ENCODE assay signal across 14 cellular contexts in the genomic region with DNA sequence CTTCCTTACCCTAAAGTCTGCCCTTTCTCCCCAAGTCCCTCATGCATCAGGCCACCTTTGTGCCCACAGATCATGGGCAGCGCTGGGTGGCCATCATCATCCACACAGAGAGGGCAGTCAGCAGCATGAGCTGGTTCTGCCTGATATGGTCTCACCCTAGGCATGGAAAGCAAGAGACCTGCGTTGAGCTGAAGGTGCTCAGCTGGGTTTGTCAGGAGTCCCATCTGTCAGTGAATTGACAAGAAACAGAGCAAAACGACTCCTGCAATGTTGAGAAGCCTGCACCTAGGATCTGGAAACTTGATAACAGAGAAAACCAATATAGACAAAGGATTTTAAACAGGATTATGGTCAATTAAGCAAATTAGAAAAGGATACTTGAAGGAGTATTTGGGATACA.
DNase-seq lines count a peak whose midpoint lies in the region; ATAC-seq and TF ChIP-seq lines count a peak whose summit lies in the region.
"Had no signal": no experiment of that assay in that cellular context is flagged by ENCODE, and none has a peak within 500 bp of the region (broad histone marks: within the 10 kb centered on the region; RNA-seq: fewer than 3 reads in every experiment).

No MANE protein-coding gene starts in this region.

- no peak overlapping the region for H3K4ac ChIP-seq in IMR-90 (ENCODE audit: low read depth, low read length)

- no peak overlapping the region for H2BK5ac ChIP-seq in IMR-90 (ENCODE audit: low read depth, low read length, poor library complexity, severe bottlenecking)

- peaks cover 0 to 3% (median 0%) of the 10 kb centered on the region in 5 donors for H3K36me3 Mint-ChIP-seq in naive thymus-derived CD4-positive, alpha-beta T cell

- H4K20me1 ChIP-seq in IMR-90 (ENCODE audit: insufficient read depth, low read length), result no peaks in the 10 kb centered on the region
- H4K20me1 ChIP-seq in PC-9 (ENCODE audit: insufficient read depth), result no peaks in the 10 kb centered on the region
- H4K20me1 ChIP-seq: BLaER1 had no signal

- no peak overlapping the region for H2AK9ac ChIP-seq in IMR-90 (replicated peaks; ENCODE audit: low read depth, low read length, poor library complexity)

- 0 out of 2 replicates have a peak, but pooled peaks cover 15% of the 10 kb centered on the region for H3F3A ChIP-seq in PC-9 (ENCODE audit: insufficient read depth, low read depth)

- H3K14ac ChIP-seq in IMR-90 (replicated peaks; ENCODE audit: low read depth, low read length), result no peak overlapping the region

- H3K4me1 Mint-ChIP-seq in naive thymus-derived CD4-positive, alpha-beta T cell, result peaks cover 11 to 59% (median 47%) of the 10 kb centered on the region in 7 donors

- H3K4me3 ChIP-seq in IMR-90 (ENCODE audit: insufficient read depth, low read depth, low read length), result no peak overlapping the region
- no peak overlapping the region for H3K4me3 ChIP-seq in PC-9
- H3K4me3 ChIP-seq in naive thymus-derived CD4-positive, alpha-beta T cell (ENCODE audit: low read length), result no peak overlapping the region
- H3K4me3 ChIP-seq: A549, BLaER1, GM23248 had no signal

- no peak overlapping the region for H3K56ac ChIP-seq in IMR-90 (ENCODE audit: extremely low read depth, insufficient read depth, low read length)

- intact Hi-C loops in IMR-90 (cut with micrococcal nuclease), result no loop called here
- intact Hi-C loops in PC-9 (cut with micrococcal nuclease; ENCODE audit: unreplicated experiment), result loop anchor here (5.0 kb wide), 1 partner anchor 404 kb away; no protein-coding TSS in a partner anchor
- intact Hi-C loops in naive thymus-derived CD4-positive, alpha-beta T cell (cut with micrococcal nuclease), result no loop called here

- DNase-seq in IMR-90 (no peak), NCI-H2171 treated with DMSO at 0.1 percent for 48 hours (lab: John Stamatoyannopoulos, UW) (peak; percentile 93), PC-9 (no peak), NCI-H187 treated with DMSO at 0.1 percent for 48 hours (lab: John Stamatoyannopoulos, UW) (no peak)
- no peak for DNase-seq in naive thymus-derived CD4-positive, alpha-beta T cell
- no peak for DNase-seq in activated effector memory CD4-positive, alpha-beta T cell treated with anti-CD3 and anti-CD28 coated beads, Interleukin-2, amount 50 U/mL, for 16 hours
- DNase-seq: AML-193, DMS53, GF-D8, GM23248 had no signal

- H3K79me1 ChIP-seq in IMR-90 (ENCODE audit: low read depth in 1 of 2, low read length in 2 of 2), result no peaks in the 10 kb centered on the region

- H3K9ac ChIP-seq in IMR-90 (ENCODE audit: low read depth, low read length), result no peak overlapping the region
- H3K9ac ChIP-seq: BLaER1, GM23248 had no signal

- no peaks in the 10 kb centered on the region for H3K79me2 ChIP-seq in PC-9 (ENCODE audit: low read depth)

- dilution Hi-C loops in IMR-90 (cut with HindIII; ENCODE audit: low sequenced_read_pairs, unreplicated experiment), result loop anchor here (25.0 kb wide), 1 partner anchor 281 kb away; no protein-coding TSS in a partner anchor

- no peaks in the 10 kb centered on the region for H3K9me3 Mint-ChIP-seq in naive thymus-derived CD4-positive, alpha-beta T cell

- no peaks in the 10 kb centered on the region for H3K9me2 ChIP-seq in PC-9 (ENCODE audit: insufficient read depth)

- H3K27ac ChIP-seq in IMR-90 (ENCODE audit: insufficient read depth, low read length) (no peak overlapping the region), PC-9 (no peak overlapping the region)
- H3K27ac ChIP-seq in naive thymus-derived CD4-positive, alpha-beta T cell (ENCODE audit: low read depth, low read length), result no peak overlapping the region
- H3K27ac ChIP-seq: A549, BLaER1, GM23248 had no signal

- no peak for TF ChIP-seq POLR2A in IMR-90 (IDR thresholded peaks at IDR 0.05; ENCODE audit: low read depth, low read length)

- H3K23ac ChIP-seq in IMR-90 (ENCODE audit: low read depth, low read length), result no peak overlapping the region

- H2AFZ ChIP-seq in IMR-90 (replicated peaks; ENCODE audit: low read length, poor library complexity), result peak overlapping the region; percentile 49
- no peak overlapping the region for H2AFZ ChIP-seq in PC-9
- H2AFZ ChIP-seq: GM23248 had no signal

- no peaks in the 10 kb centered on the region for H3K4me1 ChIP-seq in IMR-90 (ENCODE audit: control insufficient read depth, insufficient read depth, low read length)
- H3K4me1 ChIP-seq in PC-9 (replicated peaks; ENCODE audit: insufficient read depth), result peaks cover 33% of the 10 kb centered on the region
- H3K4me1 ChIP-seq in naive thymus-derived CD4-positive, alpha-beta T cell (ENCODE audit: control insufficient read depth in 2 of 2, insufficient read depth in 2 of 2, low read length in 2 of 2), result peaks cover 0 to 32% of the 10 kb centered on the region in 2 donors
- H3K4me1 ChIP-seq: A549 had no signal

- POLR2A ChIA-PET in IMR-90 (lab: Charles Lee; ENCODE audit: unreplicated experiment) (no interaction called here), PC-9 (lab: Charles Lee; ENCODE audit: unreplicated experiment) (interaction anchor here (0.6 kb wide), 2 partner anchors 29 to 77 kb away, joined by 3 to 10 read pairs; no protein-coding TSS in a partner anchor)
- POLR2A ChIA-PET in naive thymus-derived CD4-positive, alpha-beta T cell (lab: Charles Lee), result no interaction called here

- H3K27ac Mint-ChIP-seq in naive thymus-derived CD4-positive, alpha-beta T cell, result peak overlapping the region in 8 of 9 donors; percentile 10 to 93 (median 78)

- H3K18ac ChIP-seq in IMR-90 (ENCODE audit: low read depth, low read length), result no peak overlapping the region

- H4K91ac ChIP-seq in IMR-90 (ENCODE audit: insufficient read depth, low read depth, low read length), result no peak overlapping the region

- H3K9me3 ChIP-seq in IMR-90 (ENCODE audit: control insufficient read depth, insufficient read depth, low read length) (no peaks in the 10 kb centered on the region), PC-9 (ENCODE audit: insufficient read depth, low read depth) (no peaks in the 10 kb centered on the region)
- no peaks in the 10 kb centered on the region for H3K9me3 ChIP-seq in naive thymus-derived CD4-positive, alpha-beta T cell (ENCODE audit: control insufficient read depth in 2 of 3, low read length in 3 of 3)
- H3K9me3 ChIP-seq: A549, BLaER1 had no signal

- H3K36me3 ChIP-seq in IMR-90 (ENCODE audit: control insufficient read depth, insufficient read depth, low read length) (no peaks in the 10 kb centered on the region), PC-9 (ENCODE audit: low read depth) (no peaks in the 10 kb centered on the region)
- H3K36me3 ChIP-seq in naive thymus-derived CD4-positive, alpha-beta T cell (ENCODE audit: control insufficient read depth in 2 of 3, insufficient read depth in 3 of 3, low read length in 3 of 3), result no peaks in the 10 kb centered on the region
- H3K36me3 ChIP-seq: BLaER1 had no signal

- no peak overlapping the region for H4K8ac ChIP-seq in IMR-90 (ENCODE audit: low read depth in 2 of 2, low read length in 2 of 2)

- no peak for ATAC-seq in IMR-90 (ENCODE audit: low read depth)
- no peak for ATAC-seq in naive thymus-derived CD4-positive, alpha-beta T cell
- ATAC-seq in GM19023 (IDR thresholded peaks at IDR 0.05; ENCODE audit: unreplicated experiment), result no peak
- ATAC-seq: A549, HCT116 had no signal

- H4K5ac ChIP-seq in IMR-90 (ENCODE audit: low read depth, low read length), result no peak overlapping the region

- CTCF ChIA-PET in IMR-90 (lab: Yijun Ruan, JAX), result interaction anchor here (0.6 to 1.1 kb wide), 2 partner anchors 9 to 17 kb away, joined by 3 to 4 read pairs; no protein-coding TSS in a partner anchor
- CTCF ChIA-PET in PC-9 (lab: Charles Lee), result interaction anchor here (0.6 to 2.1 kb wide), 4 partner anchors 10 to 24 kb away, joined by 3 to 20 read pairs (median 4); no protein-coding TSS in a partner anchor
- CTCF ChIA-PET in naive thymus-derived CD4-positive, alpha-beta T cell (lab: Charles Lee), result interaction anchor here (0.5 to 5.7 kb wide), 3 partner anchors 9 to 27 kb away, joined by 3 to 19 read pairs (median 6); no protein-coding TSS in a partner anchor

- H2BK15ac ChIP-seq in IMR-90 (ENCODE audit: low read depth, low read length), result no peak overlapping the region

- TF ChIP-seq CTCF in IMR-90 (conservative IDR thresholded peaks at IDR 0.05; ENCODE audit: low read depth, low read length) (no peak), PC-9 (conservative IDR thresholded peaks at IDR 0.05) (no peak)

- H2AK5ac ChIP-seq in IMR-90 (ENCODE audit: low read depth, low read length), result no peak overlapping the region

- no peak overlapping the region for H2BK120ac ChIP-seq in IMR-90 (ENCODE audit: low read depth, low read length)

- in situ Hi-C loops in IMR-90 (cut with MboI; ENCODE audit: low sequenced_read_pairs), result no loop called here

- peaks cover 30% of the 10 kb centered on the region for H3K27me3 ChIP-seq in IMR-90 (ENCODE audit: control insufficient read depth, insufficient read depth, low read length)
- no peaks in the 10 kb centered on the region for H3K27me3 ChIP-seq in PC-9 (ENCODE audit: insufficient read depth, low read depth)
- H3K27me3 ChIP-seq in naive thymus-derived CD4-positive, alpha-beta T cell (ENCODE audit: control insufficient read depth in 2 of 2, insufficient read depth in 2 of 2, low read length in 2 of 2), result no peaks in the 10 kb centered on the region
- H3K27me3 ChIP-seq: BLaER1 had no signal

- H2BK20ac ChIP-seq in IMR-90 (ENCODE audit: low read depth, low read length), result no peak overlapping the region

- peak overlapping the region in 1 of 10 donors; percentile 36 for H3K4me3 Mint-ChIP-seq in naive thymus-derived CD4-positive, alpha-beta T cell

- H3K27me3 Mint-ChIP-seq in naive thymus-derived CD4-positive, alpha-beta T cell, result peaks cover 0 to 22% (median 0%) of the 10 kb centered on the region in 5 donors

- no peak for TF ChIP-seq RAD21 in IMR-90 (IDR thresholded peaks at IDR 0.05; ENCODE audit: low read length)

- no peak overlapping the region for H3K4me2 ChIP-seq in IMR-90 (ENCODE audit: low read depth, low read length)
- peak overlapping the region; percentile 17; the same call in 1 of the 2 replicates for H3K4me2 ChIP-seq in PC-9
- H3K4me2 ChIP-seq: A549 had no signal

- H3K9me1 ChIP-seq in IMR-90 (ENCODE audit: insufficient read depth, low read length), result no peaks in the 10 kb centered on the region

- BruUV-seq in IMR-90 (replicated peaks; lab: Mats Ljungman, UMichigan) (no TSS peak), PC-9 (replicated peaks; lab: Mats Ljungman, UMichigan) (no TSS peak)

- WGBS in IMR-90 (ENCODE audit: extremely low coverage in 2 of 2, insufficient read length in 1 of 2), 2 experiments, result 39% methylated on average over 3 of the region's 3 CpGs; no CpG with 5 or more reads in 1 of the 2 experiments

TF ChIP-seq in IMR-90, 13 proteins besides CTCF, POLR2A, EP300 and RAD21 (continues in another document):
- no peak for TF ChIP-seq BHLHE40 (IDR thresholded peaks at IDR 0.05; ENCODE audit: low read depth, low read length)
- no peak for TF ChIP-seq MAZ (IDR thresholded peaks at IDR 0.05; ENCODE audit: borderline replicate concordance, low read depth, low read length)
- TF ChIP-seq, protein P1, sequence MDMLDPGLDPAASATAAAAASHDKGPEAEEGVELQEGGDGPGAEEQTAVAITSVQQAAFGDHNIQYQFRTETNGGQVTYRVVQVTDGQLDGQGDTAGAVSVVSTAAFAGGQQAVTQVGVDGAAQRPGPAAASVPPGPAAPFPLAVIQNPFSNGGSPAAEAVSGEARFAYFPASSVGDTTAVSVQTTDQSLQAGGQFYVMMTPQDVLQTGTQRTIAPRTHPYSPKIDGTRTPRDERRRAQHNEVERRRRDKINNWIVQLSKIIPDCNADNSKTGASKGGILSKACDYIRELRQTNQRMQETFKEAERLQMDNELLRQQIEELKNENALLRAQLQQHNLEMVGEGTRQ (IDR thresholded peaks at IDR 0.05; ENCODE audit: low read depth, low read length), result no peak
